8 cellular contexts compared by ENCODE assay signal in genomic region chr11:95729462-95729861, GRCh38.
"Had no signal": no experiment of that assay in that cellular context is flagged by ENCODE, and none has a peak within 500 bp of the region (broad histone marks: within the 10 kb centered on the region; RNA-seq: fewer than 3 reads in every experiment).

No MANE protein-coding gene starts in this region.

- DNase-seq: GDM1, GF-D8 had no signal

- FAIRE-seq: G401.6, GM12878, GM12891, GM12892, GM18507, GM19239 had no signal

- ATAC-seq: GM12878 had no signal

- H3K4me3 ChIP-seq: GM12878 had no signal
